ENCODE assay signal across 27 cellular contexts in genomic region chr17:80251966-80252365, GRCh38. TPM values are rescaled to one million over a fixed set of nuclear protein-coding genes. Genes with fewer than 3 reads are reported as not detected.
DNase-seq lines count a peak whose midpoint lies in the region; ATAC-seq and TF ChIP-seq lines count a peak whose summit lies in the region.
"Had no signal": no experiment of that assay in that cellular context is flagged by ENCODE, and none has a peak within 500 bp of the region (broad histone marks: within the 10 kb centered on the region; RNA-seq: fewer than 3 reads in every experiment).

No MANE protein-coding gene starts in this region.

- H3K79me2 ChIP-seq in MM.1S (ENCODE audit: low read length): no peaks in the 10 kb centered on the region

- H3K27ac ChIP-seq in Panc1 (ENCODE audit: low read length) (peak overlapping the region; percentile 98), mesenchymal stem cell (ENCODE audit: low read length, poor library complexity, severe bottlenecking) (no peak overlapping the region), MM.1S (ENCODE audit: low read length) (no peak overlapping the region)
- H3K27ac ChIP-seq: pancreas had no signal

- intact Hi-C loops in natural killer cell (cut with micrococcal nuclease) (loop anchor here (10.0 kb wide), 1 partner anchor 157 kb away; no protein-coding TSS in a partner anchor), Panc1 (cut with micrococcal nuclease; ENCODE audit: unreplicated experiment) (no loop called here)

- no peak overlapping the region for H3K4me2 ChIP-seq in mesenchymal stem cell (ENCODE audit: low read length, poor library complexity, severe bottlenecking)
- H3K4me2 ChIP-seq in MM.1S (ENCODE audit: low read depth, low read length): no peak overlapping the region

- peaks cover 12% of the 10 kb centered on the region for H3F3A ChIP-seq in MM.1S (ENCODE audit: insufficient read depth, low read length)

- H3K14ac ChIP-seq in mesenchymal stem cell (ENCODE audit: low read length in 2 of 2): no peak overlapping the region

- H2AFZ ChIP-seq in mesenchymal stem cell (ENCODE audit: low read depth, low read length) (no peak overlapping the region), MM.1S (ENCODE audit: low read length) (no peak overlapping the region)

- H3K4me1 ChIP-seq in Panc1 (ENCODE audit: control insufficient read depth, insufficient read depth, low read length): peaks cover 38% of the 10 kb centered on the region
- H3K4me1 ChIP-seq in mesenchymal stem cell (ENCODE audit: control insufficient read depth, insufficient read depth, low read depth, low read length): peaks cover 22% of the 10 kb centered on the region
- peaks cover 9% of the 10 kb centered on the region for H3K4me1 ChIP-seq in MM.1S (ENCODE audit: low read length)

- TF ChIP-seq CTCF in natural killer cell (IDR thresholded peaks at IDR 0.05) (no peak), Panc1 (IDR thresholded peaks at IDR 0.05) (no peak), MM.1S (IDR thresholded peaks at IDR 0.05; ENCODE audit: low read length) (no peak)

- CTCF ChIA-PET in Panc1 (lab: Charles Lee): interaction anchor here (0.6 kb wide), 1 partner anchor 441 kb away, joined by 4 read pairs; no protein-coding TSS in a partner anchor

- no peak overlapping the region for H2BK12ac ChIP-seq in mesenchymal stem cell (ENCODE audit: low read length in 2 of 2)

- no peaks in the 10 kb centered on the region for H3K79me1 ChIP-seq in mesenchymal stem cell (replicated peaks; ENCODE audit: low read length, poor library complexity, severe bottlenecking)

- H3K4me3 ChIP-seq in Panc1 (ENCODE audit: low read depth in 2 of 2, low read length in 2 of 2) (no peak overlapping the region), mesenchymal stem cell (ENCODE audit: insufficient read depth in 1 of 2, low read depth in 1 of 2, low read length in 2 of 2) (no peak overlapping the region), MM.1S (ENCODE audit: low read length) (no peak overlapping the region)
- H3K4me3 ChIP-seq: GM12878, pancreas, spleen, upper lobe of left lung had no signal

- H2BK5ac ChIP-seq in mesenchymal stem cell (ENCODE audit: low read depth, low read length, poor library complexity, severe bottlenecking): no peak overlapping the region

- H3K27me3 ChIP-seq in Panc1 (ENCODE audit: control insufficient read depth, insufficient read depth, low read length) (no peaks in the 10 kb centered on the region), mesenchymal stem cell (ENCODE audit: control insufficient read depth in 1 of 2, insufficient read depth in 1 of 2, low read length in 2 of 2) (no peaks in the 10 kb centered on the region), MM.1S (replicated peaks; ENCODE audit: insufficient read depth, low read length) (no peaks in the 10 kb centered on the region)
- H3K27me3 ChIP-seq: pancreas, spleen, upper lobe of left lung had no signal

- peak; percentile 41 for DNase-seq in natural killer cell treated with Interleukin-12 subunit alpha and Interleukin-12 subunit beta and Interleukin-15 and Interleukin-18, amount 100 ng/mL, for 72 hours (ENCODE audit: low spot score)
- DNase-seq in natural killer cell (no peak), Panc1 (ENCODE audit: low read depth, low spot score) (no peak), mesenchymal stem cell (no peak), MM.1S (no peak), hippocampal formation (lab: John Stamatoyannopoulos, UW) (no peak)
- DNase-seq: activated CD8-positive, alpha-beta T cell treated with anti-CD3 and anti-CD28 coated beads for 36 hours; activated naive CD4-positive, alpha-beta T cell; activated T-cell treated with anti-CD3 and anti-CD28 coated beads for 4 hours; amniotic stem cell; effector CD8-positive, alpha-beta T cell; EL; erythroblast; glutamatergic neuron; midbrain; NCI-H1092 treated with DMSO at 0.1 percent for 48 hours; NCI-H187; NCI-H2171 treated with DMSO at 0.1 percent for 48 hours; NCI-H524 treated with DMSO at 0.1 percent for 48 hours; nephron progenitor cell; NK-92 treated with Interleukin-12 subunit alpha and Interleukin-12 subunit beta, amount 100 ng/mL, for 24 hours; spleen; upper lobe of left lung had no signal

- no peak overlapping the region for H3K9ac ChIP-seq in mesenchymal stem cell (ENCODE audit: low read length)
- no peak overlapping the region for H3K9ac ChIP-seq in MM.1S (ENCODE audit: low read length)

- H3K27ac Mint-ChIP-seq in natural killer cell treated with Interleukin-12 subunit alpha and Interleukin-12 subunit beta and Interleukin-15 and Interleukin-18, amount 100 ng/mL, for 72 hours: peak overlapping the region; percentile 100
- peak overlapping the region in 1 of 2 donors; percentile 80 for H3K27ac Mint-ChIP-seq in natural killer cell
- H3K27ac Mint-ChIP-seq: activated CD8-positive, alpha-beta T cell treated with anti-CD3 and anti-CD28 coated beads for 36 hours; CD14-positive monocyte; nephron progenitor cell had no signal

- H4K20me1 ChIP-seq in MM.1S (ENCODE audit: insufficient read depth, low read length): no peaks in the 10 kb centered on the region

- no peaks in the 10 kb centered on the region for H3K36me3 ChIP-seq in Panc1 (ENCODE audit: control insufficient read depth, insufficient read depth, low read length)
- peaks cover 43 to 52% of the 10 kb centered on the region in 2 experiments for H3K36me3 ChIP-seq in mesenchymal stem cell (ENCODE audit: control insufficient read depth in 1 of 2, insufficient read depth in 2 of 2, low read depth in 1 of 2, low read length in 2 of 2)
- H3K36me3 ChIP-seq in MM.1S (replicated peaks; ENCODE audit: insufficient read depth, low read length): no peaks in the 10 kb centered on the region
- H3K36me3 ChIP-seq: pancreas had no signal

- H3K4me1 Mint-ChIP-seq in natural killer cell treated with Interleukin-12 subunit alpha and Interleukin-12 subunit beta and Interleukin-15 and Interleukin-18, amount 100 ng/mL, for 72 hours (ENCODE audit: low read depth in 2 of 2): peaks cover 21 to 32% of the 10 kb centered on the region in 2 donors
- peaks cover 9 to 25% of the 10 kb centered on the region in 2 donors for H3K4me1 Mint-ChIP-seq in natural killer cell

- in situ Hi-C loops in Panc1 (cut with HindIII; ENCODE audit: low pct_unique_long_range_greater_than_20kb, low sequenced_read_pairs): no loop called here

- no peak overlapping the region for H3K4me3 Mint-ChIP-seq in natural killer cell treated with Interleukin-12 subunit alpha and Interleukin-12 subunit beta and Interleukin-15 and Interleukin-18, amount 100 ng/mL, for 72 hours
- no peak overlapping the region for H3K4me3 Mint-ChIP-seq in natural killer cell
- H3K4me3 Mint-ChIP-seq: activated CD8-positive, alpha-beta T cell treated with anti-CD3 and anti-CD28 coated beads for 36 hours; CD14-positive monocyte; nephron progenitor cell had no signal

- no peak overlapping the region for H3K4ac ChIP-seq in mesenchymal stem cell (ENCODE audit: low read depth in 1 of 2, low read length in 2 of 2)

- H3K27me3 Mint-ChIP-seq in natural killer cell treated with Interleukin-12 subunit alpha and Interleukin-12 subunit beta and Interleukin-15 and Interleukin-18, amount 100 ng/mL, for 72 hours: no peaks in the 10 kb centered on the region
- H3K27me3 Mint-ChIP-seq in natural killer cell (ENCODE audit: low read depth in 2 of 2): no peaks in the 10 kb centered on the region
- H3K27me3 Mint-ChIP-seq: activated CD8-positive, alpha-beta T cell treated with anti-CD3 and anti-CD28 coated beads for 36 hours had no signal

- H3K9me2 ChIP-seq in MM.1S (replicated peaks; ENCODE audit: insufficient read depth, low read length): no peaks in the 10 kb centered on the region

- no peaks in the 10 kb centered on the region for H3K9me3 Mint-ChIP-seq in natural killer cell treated with Interleukin-12 subunit alpha and Interleukin-12 subunit beta and Interleukin-15 and Interleukin-18, amount 100 ng/mL, for 72 hours
- no peaks in the 10 kb centered on the region for H3K9me3 Mint-ChIP-seq in natural killer cell
- H3K9me3 Mint-ChIP-seq: activated CD8-positive, alpha-beta T cell treated with anti-CD3 and anti-CD28 coated beads for 36 hours; nephron progenitor cell had no signal

- no peak overlapping the region for H2BK120ac ChIP-seq in mesenchymal stem cell (ENCODE audit: low read depth, low read length)

- POLR2A ChIA-PET in Panc1 (lab: Charles Lee): no interaction called here

- H3K36me3 Mint-ChIP-seq in natural killer cell treated with Interleukin-12 subunit alpha and Interleukin-12 subunit beta and Interleukin-15 and Interleukin-18, amount 100 ng/mL, for 72 hours: no peaks in the 10 kb centered on the region
- H3K36me3 Mint-ChIP-seq in natural killer cell: no peaks in the 10 kb centered on the region

- H2BK15ac ChIP-seq in mesenchymal stem cell (ENCODE audit: low read depth, poor library complexity, severe bottlenecking): no peak overlapping the region

- H3K9me3 ChIP-seq in Panc1 (ENCODE audit: control insufficient read depth, insufficient read depth, low read depth, low read length): no peaks in the 10 kb centered on the region
- H3K9me3 ChIP-seq in mesenchymal stem cell (ENCODE audit: control insufficient read depth, low read length): no peaks in the 10 kb centered on the region
- no peaks in the 10 kb centered on the region for H3K9me3 ChIP-seq in MM.1S (replicated peaks; ENCODE audit: insufficient read depth, low read length)
- H3K9me3 ChIP-seq: pancreas, spleen, upper lobe of left lung had no signal

- no peak overlapping the region for H3K18ac ChIP-seq in mesenchymal stem cell (ENCODE audit: low read depth in 1 of 2, low read length in 2 of 2)

- no peak overlapping the region for H4K91ac ChIP-seq in mesenchymal stem cell (ENCODE audit: low read length)

- ATAC-seq in natural killer cell treated with Interleukin-12 subunit alpha and Interleukin-12 subunit beta and Interleukin-15 and Interleukin-18, amount 100 ng/mL, for 72 hours: no peak
- ATAC-seq in natural killer cell (no peak), Panc1 (no peak), GM18861 (IDR thresholded peaks at IDR 0.05; ENCODE audit: unreplicated experiment) (no peak)
- ATAC-seq: activated CD8-positive, alpha-beta T cell treated with anti-CD3 and anti-CD28 coated beads for 36 hours; GM12878 had no signal

- no peak overlapping the region for H4K8ac ChIP-seq in mesenchymal stem cell (ENCODE audit: low read length)

- peak overlapping the region; percentile 4 for H2AK5ac ChIP-seq in mesenchymal stem cell (ENCODE audit: low read length, severe bottlenecking)

- 94% methylated on average over 11 of the region's 11 CpGs for WGBS in mesenchymal stem cell

- BruUV-seq in Panc1 (replicated peaks; lab: Mats Ljungman, UMichigan): no TSS peak

- no peak overlapping the region for H3K23ac ChIP-seq in mesenchymal stem cell (ENCODE audit: low read length in 2 of 2)

RNA-seq across cellular contexts. Expression of gene RNF213, which starts 8.7 kb away (rescaled TPM):
- total RNA-seq in natural killer cell treated with Interleukin-12 subunit alpha and Interleukin-12 subunit beta and Interleukin-15 and Interleukin-18, amount 100 ng/mL, for 72 hours: 1,000 to 10,000 TPM; 1,259 to 2,425 TPM
- 1,000 to 10,000 TPM in 2 of 3 donors, 100 to 1,000 TPM in 1; 929 to 1,120 (median 1,060) TPM for total RNA-seq in natural killer cell
- total RNA-seq in Panc1 (2021; ENCODE audit: unreplicated experiment): 230 TPM
- polyA plus RNA-seq in Panc1 (2012; ENCODE audit: insufficient read length): 174 TPM
- polyA plus RNA-seq in mesenchymal stem cell (2013, experiment 1 of 2): 21.7 TPM
- 18.9 TPM for polyA plus RNA-seq in mesenchymal stem cell (2013, experiment 2 of 2)

RNA-seq across cellular contexts. Expression of gene SLC26A11, which starts 31.7 kb away (rescaled TPM):
- total RNA-seq in natural killer cell treated with Interleukin-12 subunit alpha and Interleukin-12 subunit beta and Interleukin-15 and Interleukin-18, amount 100 ng/mL, for 72 hours: 10 to 100 TPM in 1 of 2 donors, 1 to 10 TPM in 1; 5.5 to 19.3 TPM
- total RNA-seq in natural killer cell: 10 to 100 TPM; 33.9 to 37.6 (median 35.8) TPM
- 30.9 TPM for total RNA-seq in Panc1 (2021; ENCODE audit: unreplicated experiment)
- 34.6 TPM for polyA plus RNA-seq in Panc1 (2012; ENCODE audit: insufficient read length)
- polyA plus RNA-seq in mesenchymal stem cell (2013, experiment 1 of 2): 16.2 TPM
- 15.6 TPM for polyA plus RNA-seq in mesenchymal stem cell (2013, experiment 2 of 2)

RNA-seq across cellular contexts. Expression of gene SGSH, which starts 31.8 kb away (rescaled TPM):
- 10 to 100 TPM in 1 of 2 donors, 1 to 10 TPM in 1; 9.9 to 32.4 TPM for total RNA-seq in natural killer cell treated with Interleukin-12 subunit alpha and Interleukin-12 subunit beta and Interleukin-15 and Interleukin-18, amount 100 ng/mL, for 72 hours
- 10 to 100 TPM; 73.4 to 96.5 (median 74.1) TPM for total RNA-seq in natural killer cell
- 70.2 TPM for total RNA-seq in Panc1 (2021; ENCODE audit: unreplicated experiment)
- 84.2 TPM for polyA plus RNA-seq in Panc1 (2012; ENCODE audit: insufficient read length)
- 59.2 TPM for polyA plus RNA-seq in mesenchymal stem cell (2013, experiment 1 of 2)
- polyA plus RNA-seq in mesenchymal stem cell (2013, experiment 2 of 2): 59.8 TPM
